In genomic region chr16:69936252-69936651, GRCh38 we compare ENCODE assay signal across 24 cellular contexts. TPM values are rescaled to one million over a fixed set of nuclear protein-coding genes. Genes with fewer than 3 reads are reported as not detected.
"Had no signal": no experiment of that assay in that cellular context is flagged by ENCODE, and none has a peak within 500 bp of the region (broad histone marks: within the 10 kb centered on the region; RNA-seq: fewer than 3 reads in every experiment).

No MANE protein-coding gene starts in this region.

- DNase-seq: activated B cell treated with CpG ODN at 0.5 μM for 24 hours; activated CD8-positive, alpha-beta memory T cell treated with anti-CD3 and anti-CD28 coated beads, Interleukin-2, amount 10 ng/mL, durations not matched to agents 7 days and 5 days; activated CD8-positive, alpha-beta T cell treated with anti-CD3 and anti-CD28 coated beads, Interleukin-2, amount 10 ng/mL, durations not matched to agents 7 days and 5 days; activated naive CD8-positive, alpha-beta T cell treated with anti-CD3 and anti-CD28 coated beads, Interleukin-2, amount 50 U/mL, for 24 hours; activated T-cell treated with anti-CD3 and anti-CD28 coated beads, Interleukin-2, amount 50 U/mL, for 48 hours; amygdala; colonic mucosa; effector memory CD8-positive, alpha-beta T cell; erythroblast; hippocampal formation; midbrain; naive thymus-derived CD4-positive, alpha-beta T cell; occipital lobe; stimulated activated CD4-positive, alpha-beta T cell treated with anti-CD3 and anti-CD28 coated beads, Interleukin-12 subunit alpha, Interleukin-12 subunit beta, amount 100 ng/mL, for 4 hours; stimulated activated CD4-positive, alpha-beta T cell treated with anti-CD3 and anti-CD28 coated beads, Interleukin-4, amount 100 ng/mL, for 1 hour; T-cell; thyroid gland had no signal

- H3K27ac Mint-ChIP-seq: activated B cell treated with CpG ODN at 0.5 μM for 24 hours; activated CD8-positive, alpha-beta memory T cell treated with anti-CD3 and anti-CD28 coated beads, Interleukin-2, amount 10 ng/mL, durations not matched to agents 7 days and 5 days; activated CD8-positive, alpha-beta T cell treated with anti-CD3 and anti-CD28 coated beads, Interleukin-2, amount 10 ng/mL, durations not matched to agents 7 days and 5 days; activated naive CD4-positive, alpha-beta T cell treated with anti-CD3 and anti-CD28 coated beads, Interleukin-2, amount 50 U/mL, for 24 hours; activated naive CD8-positive, alpha-beta T cell treated with anti-CD3 and anti-CD28 coated beads, Interleukin-2, amount 50 U/mL, for 24 hours; activated T-helper 2 cell treated with anti-CD3 and anti-CD28 coated beads, Interferon-gamma antibody, Interleukin-2, Interleukin-4, amounts not matched to agents 10 μg/mL and 5 μg/mL and 100 μg/mL, durations not matched to agents 14 hours and 24 hours and 36 hours; naive thymus-derived CD4-positive, alpha-beta T cell; stimulated activated effector memory CD8-positive, alpha-beta T cell treated with anti-CD3 and anti-CD28 coated beads, Interleukin-12 subunit alpha, Interleukin-12 subunit beta, amount 100 ng/mL, for 72 hours; stimulated activated naive CD8-positive, alpha-beta T cell treated with anti-CD3 and anti-CD28 coated beads, Interleukin-15, Interleukin-2, amounts not matched to agents 100 ng/mL and 50 ng/mL, for 24 hours; T-cell had no signal

- ATAC-seq: activated CD8-positive, alpha-beta memory T cell treated with anti-CD3 and anti-CD28 coated beads, Interleukin-2, amount 10 ng/mL, durations not matched to agents 7 days and 5 days; activated CD8-positive, alpha-beta T cell treated with anti-CD3 and anti-CD28 coated beads, Interleukin-2, amount 10 ng/mL, durations not matched to agents 7 days and 5 days; activated naive CD8-positive, alpha-beta T cell treated with anti-CD3 and anti-CD28 coated beads, Interleukin-2, amount 50 U/mL, for 24 hours; effector memory CD8-positive, alpha-beta T cell; gastroesophageal sphincter; naive thymus-derived CD4-positive, alpha-beta T cell; stimulated activated effector memory CD8-positive, alpha-beta T cell treated with anti-CD3 and anti-CD28 coated beads, Interleukin-12 subunit alpha, Interleukin-12 subunit beta, amount 100 ng/mL, for 72 hours; T-cell had no signal

- H3K4me3 Mint-ChIP-seq: activated B cell treated with CpG ODN at 0.5 μM for 24 hours; activated CD8-positive, alpha-beta memory T cell treated with anti-CD3 and anti-CD28 coated beads, Interleukin-2, amount 10 ng/mL, durations not matched to agents 7 days and 5 days; activated CD8-positive, alpha-beta T cell treated with anti-CD3 and anti-CD28 coated beads, Interleukin-2, amount 10 ng/mL, durations not matched to agents 7 days and 5 days; activated naive CD4-positive, alpha-beta T cell treated with anti-CD3 and anti-CD28 coated beads, Interleukin-2, amount 50 U/mL, for 24 hours; activated naive CD8-positive, alpha-beta T cell treated with anti-CD3 and anti-CD28 coated beads, Interleukin-2, amount 50 U/mL, for 24 hours; effector memory CD8-positive, alpha-beta T cell; naive thymus-derived CD4-positive, alpha-beta T cell; neural crest cell; stimulated activated effector memory CD8-positive, alpha-beta T cell treated with anti-CD3 and anti-CD28 coated beads, Interleukin-12 subunit alpha, Interleukin-12 subunit beta, amount 100 ng/mL, for 72 hours; stimulated activated naive CD8-positive, alpha-beta T cell treated with anti-CD3 and anti-CD28 coated beads, Interleukin-15, Interleukin-2, amounts not matched to agents 100 ng/mL and 50 ng/mL, for 24 hours; T-cell had no signal

- H3K4me1 ChIP-seq: colonic mucosa, gastroesophageal sphincter, right atrium auricular region, thyroid gland had no signal

- H3K9me3 Mint-ChIP-seq: activated B cell treated with CpG ODN at 0.5 μM for 24 hours; activated naive CD4-positive, alpha-beta T cell treated with anti-CD3 and anti-CD28 coated beads, Interleukin-2, amount 50 U/mL, for 24 hours; activated naive CD8-positive, alpha-beta T cell treated with anti-CD3 and anti-CD28 coated beads, Interleukin-2, amount 50 U/mL, for 24 hours; activated T-helper 2 cell treated with anti-CD3 and anti-CD28 coated beads, Interferon-gamma antibody, Interleukin-2, Interleukin-4, amounts not matched to agents 10 μg/mL and 5 μg/mL and 100 μg/mL, durations not matched to agents 14 hours and 24 hours and 36 hours; effector memory CD8-positive, alpha-beta T cell; neural crest cell; stimulated activated effector memory CD8-positive, alpha-beta T cell treated with anti-CD3 and anti-CD28 coated beads, Interleukin-12 subunit alpha, Interleukin-12 subunit beta, amount 100 ng/mL, for 72 hours; stimulated activated naive CD8-positive, alpha-beta T cell treated with anti-CD3 and anti-CD28 coated beads, Interleukin-15, Interleukin-2, amounts not matched to agents 100 ng/mL and 50 ng/mL, for 24 hours; T-cell had no signal

- H3K4me3 ChIP-seq: colonic mucosa, gastroesophageal sphincter, right atrium auricular region, thyroid gland had no signal

- H3K27ac ChIP-seq: colonic mucosa, gastroesophageal sphincter, right atrium auricular region, thyroid gland had no signal

- H3K9me3 ChIP-seq: colonic mucosa, gastroesophageal sphincter, right atrium auricular region, thyroid gland had no signal

- H3K4me1 Mint-ChIP-seq: activated B cell treated with CpG ODN at 0.5 μM for 24 hours; activated naive CD4-positive, alpha-beta T cell treated with anti-CD3 and anti-CD28 coated beads, Interleukin-2, amount 50 U/mL, for 24 hours; activated naive CD8-positive, alpha-beta T cell treated with anti-CD3 and anti-CD28 coated beads, Interleukin-2, amount 50 U/mL, for 24 hours; naive thymus-derived CD4-positive, alpha-beta T cell; stimulated activated effector memory CD8-positive, alpha-beta T cell treated with anti-CD3 and anti-CD28 coated beads, Interleukin-12 subunit alpha, Interleukin-12 subunit beta, amount 100 ng/mL, for 72 hours; T-cell had no signal

- H3K27me3 ChIP-seq: colonic mucosa, gastroesophageal sphincter, right atrium auricular region, thyroid gland had no signal

- H3K27me3 Mint-ChIP-seq: activated B cell treated with CpG ODN at 0.5 μM for 24 hours; activated CD8-positive, alpha-beta memory T cell treated with anti-CD3 and anti-CD28 coated beads, Interleukin-2, amount 10 ng/mL, durations not matched to agents 7 days and 5 days; activated naive CD4-positive, alpha-beta T cell treated with anti-CD3 and anti-CD28 coated beads, Interleukin-2, amount 50 U/mL, for 24 hours; activated naive CD8-positive, alpha-beta T cell treated with anti-CD3 and anti-CD28 coated beads, Interleukin-2, amount 50 U/mL, for 24 hours; effector memory CD8-positive, alpha-beta T cell; naive thymus-derived CD4-positive, alpha-beta T cell; stimulated activated naive CD8-positive, alpha-beta T cell treated with anti-CD3 and anti-CD28 coated beads, Interleukin-15, Interleukin-2, amounts not matched to agents 100 ng/mL and 50 ng/mL, for 24 hours; T-cell had no signal

RNA-seq across cellular contexts. Expression of gene CLEC18A, which starts 14.9 kb away (rescaled TPM):
- total RNA-seq: occipital lobe had no signal
